Comparison of ENCODE assay signal across 26 cellular contexts in genomic region chr7:116368960-116369359, GRCh38.
"Had no signal": no experiment of that assay in that cellular context is flagged by ENCODE, and none has a peak within 500 bp of the region (broad histone marks: within the 10 kb centered on the region; RNA-seq: fewer than 3 reads in every experiment).

No MANE protein-coding gene starts in this region.

- H3K4me3 ChIP-seq: K562, Peyer's patch, SJSA1, SK-N-MC had no signal

- H3K27ac ChIP-seq: KMS-11, Peyer's patch, SJSA1, SK-N-MC had no signal

- H3K9me3 ChIP-seq: Peyer's patch, SJSA1 had no signal

- ATAC-seq: HepG2, K562, PC-3, Right ventricle myocardium inferior had no signal

- H3K4me1 ChIP-seq: Peyer's patch had no signal

- DNase-seq: Kasumi-1, MV-4-11, NCI-H1048, NCI-H1105, NCI-H1417, NCI-H1436 treated with DMSO at 0.1 percent for 48 hours, NCI-H1694, NCI-H187 treated with DMSO at 0.1 percent for 48 hours, NCI-H2029 treated with DMSO at 0.1 percent for 48 hours, NCI-H2171, NCI-H226, NCI-H446, NCI-H510A, NCI-H524 treated with DMSO at 0.1 percent for 48 hours, NCI-H69, NCI-H774, PC-3, Peyer's patch, SHP77 treated with DMSO at 0.1 percent for 48 hours, T-helper 1 cell had no signal

- H3K36me3 ChIP-seq: Peyer's patch, SJSA1 had no signal

- H3K27me3 ChIP-seq: Peyer's patch, SJSA1 had no signal

- H3K4me2 ChIP-seq: KMS-11 had no signal
